ENCODE assay signal across 13 cellular contexts in the genomic region with DNA sequence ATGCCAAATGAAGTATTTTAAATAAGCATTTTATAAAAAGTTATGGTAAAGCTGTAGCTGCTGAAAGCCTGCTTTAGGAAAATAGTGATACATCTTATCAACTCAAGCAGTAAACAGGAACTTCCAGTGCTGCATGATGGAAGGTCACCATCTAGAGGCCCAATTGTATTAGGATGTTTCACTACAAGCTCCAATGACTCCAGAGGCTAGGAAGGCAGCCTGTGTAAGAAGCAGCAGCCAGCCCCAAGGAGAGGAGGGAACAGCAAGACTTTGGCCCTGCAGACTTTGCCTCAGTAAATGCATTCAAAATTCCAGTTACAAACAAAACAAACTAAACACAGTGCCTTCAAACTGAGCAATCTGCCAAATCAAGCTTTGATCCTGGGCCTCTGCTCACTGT. TPM values are rescaled to one million over a fixed set of nuclear protein-coding genes. Genes with fewer than 3 reads are reported as not detected.
A peak's percentile ranks its signal among the peaks of the same experiment; 100 is the strongest.
DNase-seq lines count a peak whose midpoint lies in the region; ATAC-seq lines count a peak whose summit lies in the region.
"Had no signal": no experiment of that assay in that cellular context is flagged by ENCODE, and none has a peak within 500 bp of the region (broad histone marks: within the 10 kb centered on the region; RNA-seq: fewer than 3 reads in every experiment).

No MANE protein-coding gene starts in this region.

- peaks cover 54% of the 10 kb centered on the region for H3K4me1 ChIP-seq in Karpas-422 (ENCODE audit: low read length)
- H3K4me1 ChIP-seq: adrenal gland, psoas muscle had no signal

- no peaks in the 10 kb centered on the region for H3K9me3 ChIP-seq in Karpas-422 (ENCODE audit: low read length)
- H3K9me3 ChIP-seq: adrenal gland, psoas muscle had no signal

- no peaks in the 10 kb centered on the region for H3K79me2 ChIP-seq in Karpas-422 (ENCODE audit: low read length)

- H2AFZ ChIP-seq in Karpas-422 (ENCODE audit: low read length) = peak overlapping the region; percentile 16; the same call in 1 of the 2 replicates

- no peaks in the 10 kb centered on the region for H3K36me3 ChIP-seq in Karpas-422 (ENCODE audit: insufficient read depth, low read length)
- H3K36me3 ChIP-seq: adrenal gland had no signal

- H3K27me3 ChIP-seq in Karpas-422 (ENCODE audit: low read length) = no peaks in the 10 kb centered on the region
- H3K27me3 ChIP-seq: adrenal gland had no signal

- H3K9me2 ChIP-seq in Karpas-422 (replicated peaks; ENCODE audit: insufficient read depth, low read length) = no peaks in the 10 kb centered on the region

- no peak overlapping the region for H3K9ac ChIP-seq in Karpas-422 (ENCODE audit: low read length)

- H3K4me2 ChIP-seq in Karpas-422 (ENCODE audit: low read depth, low read length, poor library complexity, severe bottlenecking) = no peak overlapping the region

- peak; percentile 23 for DNase-seq in ELF-1 (ENCODE audit: low read depth, low spot score)
- DNase-seq in Karpas-422 = peak; percentile 62
- DNase-seq in amniotic epithelial cell (ENCODE audit: low read depth) = peak; percentile 68
- DNase-seq in medulla oblongata (ENCODE audit: extremely low spot score) = peak; percentile 57
- no peak for DNase-seq in HK-2 (ENCODE audit: unreplicated experiment)
- no peak for DNase-seq in NCI-H1105 treated with DMSO at 0.1 percent for 48 hours (lab: John Stamatoyannopoulos, UW)
- DNase-seq: activated CD8-positive, alpha-beta memory T cell treated with anti-CD3 and anti-CD28 coated beads, Interleukin-2, amount 50 U/mL, for 4 hours; NCI-H2029 treated with DMSO at 0.1 percent for 48 hours; psoas muscle had no signal

- no peaks in the 10 kb centered on the region for H4K20me1 ChIP-seq in Karpas-422 (ENCODE audit: insufficient read depth, low read depth, low read length)

- no peak for ATAC-seq in HG03097 (IDR thresholded peaks at IDR 0.05; ENCODE audit: low FRiP score, unreplicated experiment)
- ATAC-seq in HG02571 (IDR thresholded peaks at IDR 0.05; ENCODE audit: unreplicated experiment) = no peak
- ATAC-seq: psoas muscle had no signal

- H3K4me3 ChIP-seq in Karpas-422 (ENCODE audit: low read length) = no peak overlapping the region
- H3K4me3 ChIP-seq: adrenal gland, psoas muscle had no signal

- peak overlapping the region; percentile 96; the same call in 1 of the 2 replicates for H3K27ac ChIP-seq in Karpas-422 (ENCODE audit: low read length)
- H3K27ac ChIP-seq: adrenal gland, psoas muscle had no signal

RNA-seq across cellular contexts. Expression of gene ILDR1, which starts 32.1 kb away (rescaled TPM):
- 0.52 and 0.76 TPM in 2 replicates for total RNA-seq in Karpas-422 (2014; rRNA removed; shearing (Covaris generic); ENCODE audit: low replicate concordance)
- total RNA-seq: lung microvascular endothelial cell, psoas muscle had no signal

Comparison
In these comparisons a context has a peak if more than half of its experiments do, and no peak if none do; other contexts are left out.
1. DNase-seq: peak in ELF-1 (single experiment), Karpas-422 (single experiment), amniotic epithelial cell (single experiment) and medulla oblongata (single experiment); none in HK-2 (single experiment) and NCI-H1105 treated with DMSO at 0.1 percent for 48 hours (single experiment).